19 cellular contexts compared by ENCODE assay signal in the genomic region with DNA sequence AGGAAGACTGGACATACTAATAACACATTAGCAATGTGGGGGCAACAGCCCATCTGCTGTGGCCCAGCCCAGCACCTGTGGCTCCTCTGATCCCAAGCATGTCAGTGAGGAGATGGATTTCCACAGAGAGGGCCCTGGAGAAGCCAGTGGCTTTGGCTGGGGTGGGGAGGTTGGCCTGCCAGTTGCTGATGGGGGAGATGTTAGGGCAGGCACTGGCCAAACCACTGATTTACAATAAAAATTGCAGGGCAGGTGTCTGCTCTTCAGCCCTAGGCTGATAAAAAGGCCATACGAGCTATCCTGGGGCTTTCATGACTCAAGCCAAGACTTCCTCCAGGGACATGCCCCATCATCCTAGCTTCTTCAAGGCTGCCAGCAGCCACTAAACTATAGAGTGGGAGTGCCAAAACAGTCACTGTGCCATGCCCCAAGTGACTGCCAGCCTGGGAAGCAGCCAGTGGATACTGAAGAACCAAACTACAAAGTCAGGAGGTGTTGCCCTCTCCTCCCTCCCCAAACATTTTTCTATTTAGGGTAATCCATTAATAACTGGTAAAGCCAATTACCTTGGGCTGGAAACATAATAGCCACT. TPM values are rescaled to one million over a fixed set of nuclear protein-coding genes. Genes with fewer than 3 reads are reported as not detected.
DNase-seq lines count a peak whose midpoint lies in the region; ATAC-seq and TF ChIP-seq lines count a peak whose summit lies in the region.
"Had no signal": no experiment of that assay in that cellular context is flagged by ENCODE, and none has a peak within 500 bp of the region (broad histone marks: within the 10 kb centered on the region; RNA-seq: fewer than 3 reads in every experiment).

No MANE protein-coding gene starts in this region.

- no peak for TF ChIP-seq CTCF in CD4-positive, alpha-beta T cell (IDR thresholded peaks at IDR 0.05)

- ATAC-seq in CD4-positive, alpha-beta T cell (ENCODE audit: poor library complexity): no peak
- ATAC-seq in central memory CD8-positive, alpha-beta T cell (replicated peaks; ENCODE audit: extremely low read depth, poor library complexity, severe bottlenecking): no peak
- ATAC-seq: left lung had no signal

- POLR2A ChIA-PET in CD4-positive, alpha-beta T cell (lab: Charles Lee): no interaction called here

- H3K27me3 Mint-ChIP-seq in CD4-positive, alpha-beta T cell: no peaks in the 10 kb centered on the region
- no peaks in the 10 kb centered on the region for H3K27me3 Mint-ChIP-seq in central memory CD8-positive, alpha-beta T cell

- no peak for TF ChIP-seq EP300 in Ishikawa (IDR thresholded peaks at IDR 0.05; ENCODE audit: borderline replicate concordance)

- CTCF ChIA-PET in CD4-positive, alpha-beta T cell (lab: Charles Lee): no interaction called here

- H3K4me3 Mint-ChIP-seq in CD4-positive, alpha-beta T cell: no peak overlapping the region
- H3K4me3 Mint-ChIP-seq in central memory CD8-positive, alpha-beta T cell: no peak overlapping the region
- H3K4me3 Mint-ChIP-seq: H9 had no signal

- H3K36me3 Mint-ChIP-seq in CD4-positive, alpha-beta T cell (ENCODE audit: low read depth): peaks cover 90% of the 10 kb centered on the region
- H3K36me3 Mint-ChIP-seq in central memory CD8-positive, alpha-beta T cell (ENCODE audit: insufficient read depth): peaks cover 32% of the 10 kb centered on the region

- peaks cover 14% of the 10 kb centered on the region for H3K4me1 Mint-ChIP-seq in CD4-positive, alpha-beta T cell (ENCODE audit: low read depth)
- H3K4me1 Mint-ChIP-seq in central memory CD8-positive, alpha-beta T cell: peaks cover 31% of the 10 kb centered on the region

- H3K9me3 Mint-ChIP-seq in CD4-positive, alpha-beta T cell: no peaks in the 10 kb centered on the region
- no peaks in the 10 kb centered on the region for H3K9me3 Mint-ChIP-seq in central memory CD8-positive, alpha-beta T cell
- H3K9me3 Mint-ChIP-seq: H9 had no signal

- peak overlapping the region; percentile 60 for H3K27ac Mint-ChIP-seq in CD4-positive, alpha-beta T cell
- peak overlapping the region; percentile 82 for H3K27ac Mint-ChIP-seq in central memory CD8-positive, alpha-beta T cell (ENCODE audit: low read depth)

- H3K27ac ChIP-seq in CD4-positive, alpha-beta T cell (ENCODE audit: low read depth, low read length): no peak overlapping the region
- H3K27ac ChIP-seq: ascending aorta, left lung, ovary had no signal

- intact Hi-C loops in CD4-positive, alpha-beta T cell (cut with DNase I, micrococcal nuclease): no loop called here

- no peaks in the 10 kb centered on the region for H3K27me3 ChIP-seq in CD4-positive, alpha-beta T cell (ENCODE audit: control insufficient read depth, insufficient read depth, low read length)
- H3K27me3 ChIP-seq: ascending aorta, left lung, ovary had no signal

- DNase-seq in CD4-positive, alpha-beta T cell: no peak
- DNase-seq in central memory CD8-positive, alpha-beta T cell (ENCODE audit: low spot score in 2 of 2): no peak
- DNase-seq in myocyte (ENCODE audit: low read depth): peak; percentile 64
- DNase-seq in globus pallidus (ENCODE audit: low spot score): no peak
- no peak for DNase-seq in NCI-H748 treated with DMSO at 0.1 percent for 48 hours (lab: John Stamatoyannopoulos, UW)
- no peak for DNase-seq in NCI-H226
- DNase-seq: activated CD4-positive, alpha-beta T cell treated with anti-CD3 and anti-CD28 coated beads for 4 hours; activated naive CD4-positive, alpha-beta T cell; activated T-cell treated with anti-CD3 and anti-CD28 coated beads for 4 hours; AML-193; Calu3; H9; KBM-7; left lung; NCI-H2081 treated with DMSO at 0.1 percent for 48 hours; stimulated activated CD4-positive, alpha-beta T cell treated with anti-CD3 and anti-CD28 coated beads, Interleukin-2, amount 100 ng/mL, for 24 hours had no signal

- no peak for TF ChIP-seq RAD21 in Ishikawa (IDR thresholded peaks at IDR 0.05; ENCODE audit: low read depth)

- H3K9me3 ChIP-seq in CD4-positive, alpha-beta T cell (ENCODE audit: control insufficient read depth, low read length): no peaks in the 10 kb centered on the region
- H3K9me3 ChIP-seq: ascending aorta, left lung, ovary had no signal

TF ChIP-seq in Ishikawa, 13 proteins besides CTCF, POLR2A, EP300 and RAD21:
- 0 out of 2 replicates have a peak, but pooled peaks have one; percentile 8 for TF ChIP-seq TCF12 (IDR thresholded peaks at IDR 0.05; ENCODE audit: low read depth)
- TF ChIP-seq, protein P1, sequence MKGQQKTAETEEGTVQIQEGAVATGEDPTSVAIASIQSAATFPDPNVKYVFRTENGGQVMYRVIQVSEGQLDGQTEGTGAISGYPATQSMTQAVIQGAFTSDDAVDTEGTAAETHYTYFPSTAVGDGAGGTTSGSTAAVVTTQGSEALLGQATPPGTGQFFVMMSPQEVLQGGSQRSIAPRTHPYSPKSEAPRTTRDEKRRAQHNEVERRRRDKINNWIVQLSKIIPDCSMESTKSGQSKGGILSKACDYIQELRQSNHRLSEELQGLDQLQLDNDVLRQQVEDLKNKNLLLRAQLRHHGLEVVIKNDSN (IDR thresholded peaks at IDR 0.05): no peak
TF ChIP-seq in Ishikawa: peak in this region for 1.

RNA-seq across cellular contexts. Expression of gene DPCD, which starts 37.8 kb away (rescaled TPM):
- under 1 TPM; 0.31 to 0.96 TPM for total RNA-seq in CD4-positive, alpha-beta T cell
- 45.3 and 69.0 TPM in 2 replicates for total RNA-seq in myocyte
- polyA plus RNA-seq in myocyte (2012): 57.5 TPM

RNA-seq across cellular contexts. Expression of gene POLL, which starts 37.9 kb away (rescaled TPM):
- 10 to 100 TPM; 23.3 to 24.3 TPM for total RNA-seq in CD4-positive, alpha-beta T cell
- total RNA-seq in myocyte: 15.3 and 16.0 TPM in 2 replicates
- polyA plus RNA-seq in myocyte (2012): 28.6 TPM

Comparison
In these comparisons a context has a peak if more than half of its experiments do, and no peak if none do; other contexts are left out.
1. RNA of gene DPCD, which starts 37.8 kb away (total RNA-seq): 45.3 to 69.0 TPM in myocyte; 0.31 to 0.96 TPM in CD4-positive, alpha-beta T cell; every median in the first group is over 10 times any median in the second.